In the genomic region with DNA sequence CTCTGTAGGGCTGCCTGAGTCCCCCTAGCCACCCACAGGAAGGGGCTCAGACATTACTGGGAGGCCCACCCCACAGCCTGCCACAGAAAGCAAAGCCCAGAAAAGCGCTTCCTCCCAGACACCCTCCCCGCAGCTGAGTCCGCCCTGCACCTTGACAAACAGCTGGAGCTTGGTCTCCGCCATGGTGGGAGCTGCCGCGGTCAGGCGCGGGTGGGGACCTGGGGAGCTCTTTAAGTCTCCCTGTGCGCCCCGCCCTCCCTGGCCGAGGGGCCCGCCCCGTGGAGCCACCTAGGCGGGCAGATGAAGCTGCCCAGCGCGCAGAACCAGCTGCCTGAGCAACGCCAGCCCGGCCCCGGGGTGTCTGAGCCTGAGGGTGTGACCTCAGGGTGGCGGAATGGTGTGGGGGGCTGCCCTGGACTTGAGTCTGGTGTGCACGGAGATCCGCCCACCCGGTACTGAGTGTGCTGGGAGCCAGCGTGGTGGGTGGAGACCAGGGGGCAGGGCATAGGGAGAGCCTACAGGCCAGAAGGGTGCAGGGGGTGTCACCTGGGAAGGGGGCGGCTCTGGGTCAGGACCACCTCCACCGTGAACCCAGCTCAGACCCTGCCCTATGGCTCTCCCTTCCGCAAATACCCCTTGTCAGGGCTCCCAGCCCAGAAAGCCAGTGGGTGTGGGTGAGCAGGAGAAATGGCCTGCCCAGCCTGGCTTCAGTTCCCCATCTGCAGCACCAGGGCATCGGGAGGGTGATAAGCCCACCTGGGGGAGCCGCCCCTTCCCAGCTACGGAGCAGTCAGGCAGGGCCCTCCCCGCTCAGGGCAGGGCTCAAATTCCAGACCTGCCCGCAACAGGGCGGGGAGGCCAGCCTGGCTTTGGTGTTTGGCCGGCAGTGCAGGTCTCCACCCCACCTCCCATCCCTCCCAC, we compare ENCODE assay signal across 8 cellular contexts. TPM values are rescaled to one million over a fixed set of nuclear protein-coding genes. Genes with fewer than 3 reads are reported as not detected.
DNase-seq lines count a peak whose midpoint lies in the region; ATAC-seq and TF ChIP-seq lines count a peak whose summit lies in the region.
"Had no signal": no experiment of that assay in that cellular context is flagged by ENCODE, and none has a peak within 500 bp of the region (broad histone marks: within the 10 kb centered on the region; RNA-seq: fewer than 3 reads in every experiment).

A gene with protein sequence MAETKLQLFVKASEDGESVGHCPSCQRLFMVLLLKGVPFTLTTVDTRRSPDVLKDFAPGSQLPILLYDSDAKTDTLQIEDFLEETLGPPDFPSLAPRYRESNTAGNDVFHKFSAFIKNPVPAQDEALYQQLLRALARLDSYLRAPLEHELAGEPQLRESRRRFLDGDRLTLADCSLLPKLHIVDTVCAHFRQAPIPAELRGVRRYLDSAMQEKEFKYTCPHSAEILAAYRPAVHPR (minus strand): TSS at position 208 of the 921 bp plus-strand sequence. CDS start 25 bp downstream, at position 183.

- H3K4me2 ChIP-seq in HCT116 (ENCODE audit: low read length), result peak within 1 kb of the TSS; percentile 88

- H3K4me3 ChIP-seq in HCT116 (replicated peaks in 1 of 2; ENCODE audit: low read depth in 1 of 2, low read length in 2 of 2) (peak within 1 kb of the TSS; percentile 40 to 56), SK-N-MC (no peak within 1 kb of the TSS)

- no peaks in the 10 kb centered on the region for H3K27me3 ChIP-seq in HCT116 (ENCODE audit: insufficient read depth, low read length)

- intact Hi-C loops in HCT116 (cut with micrococcal nuclease), result no loop called here

- peaks cover 20% of the 10 kb centered on the region for H3K79me2 ChIP-seq in HCT116 (ENCODE audit: insufficient read depth, low read length)

- CTCF ChIA-PET in HCT116 (lab: Charles Lee), result interaction anchor here (0.6 to 1.5 kb wide), 5 partner anchors 33 to 240 kb away, joined by 3 to 11 read pairs (median 3); a partner anchor contains a TSS

- no peaks in the 10 kb centered on the region for H3K9me3 Mint-ChIP-seq in natural killer cell treated with Interleukin-12 subunit alpha and Interleukin-12 subunit beta and Interleukin-15 and Interleukin-18, amount 100 ng/mL, for 72 hours

- H3K4me1 ChIP-seq in HCT116 (ENCODE audit: control insufficient read depth in 1 of 2, insufficient read depth in 2 of 2, low read length in 2 of 2), result peaks cover 48 to 80% of the 10 kb centered on the region in 2 experiments

- H3K27me3 Mint-ChIP-seq in natural killer cell treated with Interleukin-12 subunit alpha and Interleukin-12 subunit beta and Interleukin-15 and Interleukin-18, amount 100 ng/mL, for 72 hours, result no peaks in the 10 kb centered on the region

- H2AFZ ChIP-seq in HCT116 (ENCODE audit: low read depth, low read length, poor library complexity, severe bottlenecking), result no peak within 1 kb of the TSS

- H3K36me3 Mint-ChIP-seq in natural killer cell treated with Interleukin-12 subunit alpha and Interleukin-12 subunit beta and Interleukin-15 and Interleukin-18, amount 100 ng/mL, for 72 hours, result no peaks in the 10 kb centered on the region

- H3K4me3 Mint-ChIP-seq in natural killer cell treated with Interleukin-12 subunit alpha and Interleukin-12 subunit beta and Interleukin-15 and Interleukin-18, amount 100 ng/mL, for 72 hours, result peak within 1 kb of the TSS; percentile 81

- peaks cover 0 to 12% of the 10 kb centered on the region in 2 experiments; a peak in 2 of 4 replicates for H3K36me3 ChIP-seq in HCT116 (ENCODE audit: control insufficient read depth in 1 of 2, insufficient read depth in 2 of 2, low read length in 2 of 2)
- peaks cover 5% of the 10 kb centered on the region; the same call in 1 of the 2 replicates for H3K36me3 ChIP-seq in SK-N-MC (ENCODE audit: insufficient read depth, low read length)

- peaks cover 36 to 41% of the 10 kb centered on the region in 2 donors for H3K4me1 Mint-ChIP-seq in natural killer cell treated with Interleukin-12 subunit alpha and Interleukin-12 subunit beta and Interleukin-15 and Interleukin-18, amount 100 ng/mL, for 72 hours (ENCODE audit: low read depth in 2 of 2)

- DNase-seq in HCT116 (ENCODE audit: low read depth, low spot score), result no peak
- DNase-seq in SK-N-MC (ENCODE audit: low read depth, low spot score), result no peak
- peak; percentile 92 to 97 for DNase-seq in T47D (ENCODE audit: low read depth in 1 of 2, low spot score in 1 of 2)
- peak; percentile 79 for DNase-seq in natural killer cell treated with Interleukin-12 subunit alpha and Interleukin-12 subunit beta and Interleukin-15 and Interleukin-18, amount 100 ng/mL, for 72 hours (ENCODE audit: low spot score)
- DNase-seq in dermis blood vessel endothelial cell, result no peak

- H4K20me1 ChIP-seq in HCT116 (ENCODE audit: insufficient read depth), result no peaks in the 10 kb centered on the region

- no TSS peak for BruUV-seq in HCT116 (replicated peaks; lab: Mats Ljungman, UMichigan)

- no peak for TF ChIP-seq CTCF in HCT116 (IDR thresholded peaks at IDR 0.05 in 2 of 3, conservative IDR thresholded peaks at IDR 0.05 in 1 of 3; ENCODE audit: borderline replicate concordance in 1 of 3, insufficient read depth in 1 of 3, low read depth in 2 of 3, low read length in 2 of 3)

- POLR2A ChIA-PET in HCT116 (lab: Charles Lee), result no interaction called here

- RAD21 ChIA-PET in HCT116 (lab: Charles Lee; ENCODE audit: low non-redundant PET in 1 of 2, low total read pairs in 2 of 2, uncharacterized antibody in 2 of 2, unreplicated experiment in 2 of 2), result interaction anchor here in 1 of 2 experiments (0.6 to 1.1 kb wide), 2 partner anchors 49 to 596 kb away, joined by 3 read pairs; no protein-coding TSS in a partner anchor

- TF ChIP-seq RAD21 in HCT116 (IDR thresholded peaks at IDR 0.05; ENCODE audit: low read depth), result no peak

- in situ Hi-C loops in T47D (cut with HindIII; ENCODE audit: low pct_unique_long_range_greater_than_20kb, low sequenced_read_pairs), result no loop called here

- H3K9ac ChIP-seq in HCT116 (ENCODE audit: low read length) (peak within 1 kb of the TSS; percentile 57), SK-N-MC (ENCODE audit: insufficient read length) (peak within 1 kb of the TSS; percentile 59)

- H3K27ac ChIP-seq in HCT116 (ENCODE audit: low read depth, low read length), result peak within 1 kb of the TSS; percentile 95
- H3K27ac ChIP-seq in SK-N-MC, result no peak within 1 kb of the TSS

- peak within 1 kb of the TSS; percentile 82 to 96 for H3K27ac Mint-ChIP-seq in natural killer cell treated with Interleukin-12 subunit alpha and Interleukin-12 subunit beta and Interleukin-15 and Interleukin-18, amount 100 ng/mL, for 72 hours

- ATAC-seq in HCT116 (peak; percentile 56), GM21367 (IDR thresholded peaks at IDR 0.05; ENCODE audit: unreplicated experiment) (no peak), HG02798 (IDR thresholded peaks at IDR 0.05; ENCODE audit: poor library complexity, unreplicated experiment) (no peak)
- ATAC-seq in natural killer cell treated with Interleukin-12 subunit alpha and Interleukin-12 subunit beta and Interleukin-15 and Interleukin-18, amount 100 ng/mL, for 72 hours, result peak in 1 of 2 donors; percentile 1

- no peaks in the 10 kb centered on the region for H3K9me2 ChIP-seq in HCT116 (ENCODE audit: insufficient read depth)

- no peaks in the 10 kb centered on the region for H3K9me3 ChIP-seq in HCT116 (ENCODE audit: control insufficient read depth in 1 of 2, insufficient read depth in 1 of 2, low read depth in 1 of 2, low read length in 2 of 2)
- H3K9me3 ChIP-seq in SK-N-MC (ENCODE audit: low read depth, low read length), result no peaks in the 10 kb centered on the region

- no peak for TF ChIP-seq POLR2A in HCT116 (IDR thresholded peaks at IDR 0.05; ENCODE audit: borderline replicate concordance, extremely low read depth, insufficient read depth, insufficient read length)

TF ChIP-seq in HCT116, 20 proteins besides CTCF, POLR2A, EP300 and RAD21:
- TF ChIP-seq ELF1 (IDR thresholded peaks at IDR 0.05; ENCODE audit: borderline replicate concordance, low read depth) (no peak), POLR2AphosphoS5 (IDR thresholded peaks at IDR 0.05; ENCODE audit: low read depth, low read length) (peak; percentile 58), YY1 (IDR thresholded peaks at IDR 0.05; ENCODE audit: extremely low read depth, insufficient replicate concordance, low read depth, low read length) (peak; percentile 19), ZNF274 (IDR thresholded peaks at IDR 0.05; ENCODE audit: low read depth, low read length) (no peak), TCF7L2 (IDR thresholded peaks at IDR 0.05; ENCODE audit: borderline replicate concordance, extremely low read depth, insufficient read depth, insufficient read length) (peak; percentile 25)

RNA-seq across cellular contexts. Expression of the gene that starts here (rescaled TPM):
- total RNA-seq in HCT116 (2021; ENCODE audit: unreplicated experiment), result 8.4 TPM
- 14.0 and 15.3 TPM in 2 replicates for polyA plus RNA-seq in HCT116 (2012)
- total RNA-seq in natural killer cell treated with Interleukin-12 subunit alpha and Interleukin-12 subunit beta and Interleukin-15 and Interleukin-18, amount 100 ng/mL, for 72 hours, result 10 to 100 TPM in 1 of 2 donors, 1 to 10 TPM in 1; 4.3 to 38.2 TPM
- 0.09 TPM in 1 of 2 replicates, not detected in the other for total RNA-seq in dermis blood vessel endothelial cell
- total RNA-seq: skeletal muscle tissue had no signal

Comparison
In these comparisons a context has a peak if more than half of its experiments do, and no peak if none do; other contexts are left out.
1. DNase-seq: peak in T47D (2 of 2) and natural killer cell treated with Interleukin-12 subunit alpha and Interleukin-12 subunit beta and Interleukin-15 and Interleukin-18, amount 100 ng/mL, for 72 hours (single experiment); none in HCT116 (single experiment), SK-N-MC (single experiment) and dermis blood vessel endothelial cell (single experiment).